In the genomic region with DNA sequence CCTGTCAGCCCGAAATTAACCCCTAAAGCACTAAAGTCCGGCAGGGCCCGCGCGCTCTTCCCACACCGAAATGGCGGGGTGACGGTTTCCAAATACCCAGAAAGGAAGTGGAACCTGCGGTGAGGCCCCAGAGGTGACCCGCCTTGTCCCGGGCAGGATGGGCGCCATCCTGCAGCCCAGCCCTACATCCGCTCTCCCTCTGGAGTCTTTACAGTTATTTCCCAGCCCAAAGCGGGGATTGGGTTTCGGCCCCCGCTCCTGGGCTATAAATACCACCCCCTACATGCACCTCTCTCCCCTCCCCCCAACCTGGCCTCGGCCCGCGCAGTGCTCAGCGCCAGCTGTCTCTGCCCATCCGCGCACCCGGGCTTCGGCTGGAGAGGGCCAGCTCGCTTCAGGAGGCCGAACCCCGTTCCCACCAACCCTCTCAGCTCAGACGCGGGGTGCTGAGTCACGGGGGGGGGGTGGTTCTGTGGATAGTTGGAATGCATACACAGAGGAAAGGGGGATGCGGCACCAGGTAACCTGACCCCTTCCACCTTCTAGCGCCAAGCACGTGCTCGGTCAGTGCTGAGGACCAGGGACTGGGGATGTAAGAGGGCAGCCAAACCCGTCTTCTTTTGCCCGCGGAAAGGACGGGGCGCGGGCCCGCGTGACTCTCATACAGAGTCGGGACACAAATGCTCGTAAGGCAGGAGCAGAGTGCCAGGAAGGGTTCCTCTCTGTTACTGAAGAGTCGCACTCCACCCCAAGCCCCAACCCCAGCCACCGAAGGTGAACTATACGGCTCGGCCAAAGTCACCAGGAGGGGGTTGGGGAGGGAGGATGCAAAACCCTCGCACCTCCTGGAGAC, we compare ENCODE assay signal across 8 cellular contexts. TPM values are rescaled to one million over a fixed set of nuclear protein-coding genes. Genes with fewer than 3 reads are reported as not detected.
DNase-seq lines count a peak whose midpoint lies in the region; ATAC-seq and TF ChIP-seq lines count a peak whose summit lies in the region.

A gene (plus strand): TSS at position 344 of the 853 bp plus-strand sequence. CDS start 165 bp downstream, at position 509.

- H3K4me3 ChIP-seq in esophagus (ENCODE audit: low read depth in 1 of 2, low read length in 2 of 2) (peak within 1 kb of the TSS; percentile 68 to 84), tibial artery (peak within 1 kb of the TSS; percentile 79 to 86)

- CTCF ChIA-PET in activated CD8-positive, alpha-beta memory T cell treated with anti-CD3 and anti-CD28 coated beads, Interleukin-2, amount 10 ng/mL, durations not matched to agents 7 days and 5 days (lab: Charles Lee), result interaction anchor here (0.8 to 6.4 kb wide), 9 partner anchors 8 to 50 kb away, joined by 3 to 73 read pairs (median 9); a partner anchor contains a TSS

- no peaks in the 10 kb centered on the region for H3K9me3 Mint-ChIP-seq in activated CD8-positive, alpha-beta memory T cell treated with anti-CD3 and anti-CD28 coated beads, Interleukin-2, amount 10 ng/mL, durations not matched to agents 7 days and 5 days (ENCODE audit: low read depth)

- ATAC-seq in GM21786 (IDR thresholded peaks at IDR 0.05; ENCODE audit: unreplicated experiment), result peak; percentile 0
- peak; percentile 31 for ATAC-seq in activated CD8-positive, alpha-beta memory T cell treated with anti-CD3 and anti-CD28 coated beads, Interleukin-2, amount 10 ng/mL, durations not matched to agents 7 days and 5 days
- no peak for ATAC-seq in HG02885 (IDR thresholded peaks at IDR 0.05; ENCODE audit: poor library complexity, unreplicated experiment)

- no peaks in the 10 kb centered on the region for H3K27me3 Mint-ChIP-seq in activated CD8-positive, alpha-beta memory T cell treated with anti-CD3 and anti-CD28 coated beads, Interleukin-2, amount 10 ng/mL, durations not matched to agents 7 days and 5 days

- H3K4me1 ChIP-seq in esophagus (ENCODE audit: control insufficient read depth in 2 of 2, insufficient read depth in 2 of 2, low read length in 1 of 2), result peaks cover 13 to 36% of the 10 kb centered on the region in 2 donors
- peaks cover 0 to 62% (median 50%) of the 10 kb centered on the region in 4 donors for H3K4me1 ChIP-seq in tibial artery

- intact Hi-C loops in tibial artery (cut with DNase I; ENCODE audit: low total_unique reads), result no loop called here

- DNase-seq in Daoy (ENCODE audit: low read depth), result peak; percentile 81
- DNase-seq in NCI-H2171 treated with DMSO at 0.1 percent for 48 hours (lab: John Stamatoyannopoulos, UW), result peak; percentile 68
- DNase-seq in activated CD8-positive, alpha-beta memory T cell treated with anti-CD3 and anti-CD28 coated beads, Interleukin-2, amount 10 ng/mL, durations not matched to agents 7 days and 5 days, result peak; percentile 85
- peak; percentile 90 for DNase-seq in myocyte (ENCODE audit: low read depth)
- peak in 1 of 2 donors; percentile 79 for DNase-seq in tibial artery

- peak within 1 kb of the TSS; percentile 97 for H3K27ac Mint-ChIP-seq in activated CD8-positive, alpha-beta memory T cell treated with anti-CD3 and anti-CD28 coated beads, Interleukin-2, amount 10 ng/mL, durations not matched to agents 7 days and 5 days

- no peaks in the 10 kb centered on the region for H3K27me3 ChIP-seq in esophagus (ENCODE audit: control insufficient read depth in 1 of 2, insufficient read depth in 2 of 2, low read length in 2 of 2)
- H3K27me3 ChIP-seq in tibial artery, result peaks cover 0 to 9% of the 10 kb centered on the region in 2 donors

- H3K36me3 ChIP-seq in esophagus (ENCODE audit: control insufficient read depth in 2 of 2, insufficient read depth in 2 of 2, low read length in 1 of 2) (peaks cover 6 to 17% of the 10 kb centered on the region in 2 donors), tibial artery (peaks cover 9 to 25% (median 20%) of the 10 kb centered on the region in 3 donors)

- H3K36me3 Mint-ChIP-seq in activated CD8-positive, alpha-beta memory T cell treated with anti-CD3 and anti-CD28 coated beads, Interleukin-2, amount 10 ng/mL, durations not matched to agents 7 days and 5 days, result peaks cover 45% of the 10 kb centered on the region

- no peaks in the 10 kb centered on the region for H3K9me3 ChIP-seq in esophagus (ENCODE audit: control insufficient read depth in 2 of 2, insufficient read depth in 1 of 2, low read depth in 1 of 2, low read length in 1 of 2)
- H3K9me3 ChIP-seq in tibial artery, result no peaks in the 10 kb centered on the region

- WGBS in esophagus, 2 donors, result 1 to 3% methylated on average over 49 of the region's 49 CpGs

- H3K27ac ChIP-seq in esophagus (ENCODE audit: low read depth in 2 of 2, low read length in 1 of 2) (peak within 1 kb of the TSS; percentile 90 to 91), tibial artery (peak within 1 kb of the TSS; percentile 85 to 92)

- peak within 1 kb of the TSS; percentile 99 for H3K4me3 Mint-ChIP-seq in activated CD8-positive, alpha-beta memory T cell treated with anti-CD3 and anti-CD28 coated beads, Interleukin-2, amount 10 ng/mL, durations not matched to agents 7 days and 5 days

- TF ChIP-seq CTCF in tibial artery (IDR thresholded peaks at IDR 0.05), result no peak

- peaks cover 51% of the 10 kb centered on the region for H3K4me1 Mint-ChIP-seq in activated CD8-positive, alpha-beta memory T cell treated with anti-CD3 and anti-CD28 coated beads, Interleukin-2, amount 10 ng/mL, durations not matched to agents 7 days and 5 days

RNA-seq across cellular contexts. Expression of the gene that starts here (rescaled TPM):
- total RNA-seq in Daoy (2014; rRNA removed; shearing (Covaris generic)), result not detected in 2 replicates
- total RNA-seq in activated CD8-positive, alpha-beta memory T cell treated with anti-CD3 and anti-CD28 coated beads, Interleukin-2, amount 10 ng/mL, durations not matched to agents 7 days and 5 days, result not detected
- polyA plus RNA-seq in esophagus, result under 1 TPM in 1 of 2 donors, not detected in 1; 0.02 TPM
- 0.11 TPM in 1 of 2 replicates, not detected in the other for total RNA-seq in myocyte
- not detected for polyA plus RNA-seq in myocyte (2012)

Comparison
In these comparisons a context has a peak if more than half of its experiments do, and no peak if none do; other contexts are left out.
1. Peak in DNase-seq in Daoy; RNA of the gene not detected or under 1 TPM.
2. Peak in DNase-seq and ATAC-seq in activated CD8-positive, alpha-beta memory T cell treated with anti-CD3 and anti-CD28 coated beads, Interleukin-2, amount 10 ng/mL, durations not matched to agents 7 days and 5 days; RNA of the gene not detected or under 1 TPM.
3. Peak in DNase-seq in myocyte; RNA of the gene not detected or under 1 TPM.